Comparison of ENCODE assay signal across 9 cellular contexts in genomic region chr12:69243099-69244084, GRCh38. TPM values are rescaled to one million over a fixed set of nuclear protein-coding genes. Genes with fewer than 3 reads are reported as not detected.
DNase-seq lines count a peak whose midpoint lies in the region; ATAC-seq, FAIRE-seq and TF ChIP-seq lines count a peak whose summit lies in the region.
"Had no signal": no experiment of that assay in that cellular context is flagged by ENCODE, and none has a peak within 500 bp of the region (broad histone marks: within the 10 kb centered on the region; RNA-seq: fewer than 3 reads in every experiment).

No MANE protein-coding gene starts in this region.

- no peak for TF ChIP-seq POLR2A in GM12892 (IDR thresholded peaks at IDR 0.05; ENCODE audit: low read depth, low read length)

- no peak for DNase-seq in GM12892 (ENCODE audit: insufficient read length)
- peak; percentile 43 for DNase-seq in GM20000 (ENCODE audit: low spot score)
- DNase-seq in effector memory CD8-positive, alpha-beta T cell = no peak
- no peak for DNase-seq in D341Med (ENCODE audit: low spot score)
- DNase-seq in NK-92 treated with Interleukin-12 subunit alpha and Interleukin-12 subunit beta, amount 100 ng/mL, for 24 hours (lab: John Stamatoyannopoulos, UW) = no peak
- no peak for DNase-seq in SW480 (ENCODE audit: low spot score)
- no peak for DNase-seq in NCI-H2107 (lab: John Stamatoyannopoulos, UW)
- DNase-seq: nucleus accumbens had no signal

- H3K9me3 Mint-ChIP-seq in effector memory CD8-positive, alpha-beta T cell = no peaks in the 10 kb centered on the region

- H3K4me3 Mint-ChIP-seq in effector memory CD8-positive, alpha-beta T cell = peak overlapping the region; percentile 45 to 100

- peak; percentile 39 for ATAC-seq in HG03442 (IDR thresholded peaks at IDR 0.05; ENCODE audit: unreplicated experiment)
- no peak for ATAC-seq in effector memory CD8-positive, alpha-beta T cell (replicated peaks)

- H3K27ac Mint-ChIP-seq in effector memory CD8-positive, alpha-beta T cell = peak overlapping the region in 1 of 2 donors; percentile 26

- no peaks in the 10 kb centered on the region for H3K27me3 Mint-ChIP-seq in effector memory CD8-positive, alpha-beta T cell

- H3K36me3 Mint-ChIP-seq in effector memory CD8-positive, alpha-beta T cell (ENCODE audit: insufficient read depth) = peaks cover 31% of the 10 kb centered on the region

- TF ChIP-seq CTCF in GM20000 (IDR thresholded peaks at IDR 0.05; ENCODE audit: extremely low read depth, missing control alignments) = no peak

- FAIRE-seq in GM12892 (lab: Jason Lieb, UNC) = peak; percentile 82

- H3K4me1 Mint-ChIP-seq in effector memory CD8-positive, alpha-beta T cell (ENCODE audit: low read depth in 2 of 2) = peaks cover 48 to 74% of the 10 kb centered on the region in 2 donors

RNA-seq across cellular contexts. Expression of gene CPSF6, which starts 4.0 kb away (rescaled TPM):
- polyA plus RNA-seq in GM12892 (2012; ENCODE audit: missing spikeins) = 73.6 TPM
